Comparison of ENCODE assay signal across 9 cellular contexts in the genomic region with DNA sequence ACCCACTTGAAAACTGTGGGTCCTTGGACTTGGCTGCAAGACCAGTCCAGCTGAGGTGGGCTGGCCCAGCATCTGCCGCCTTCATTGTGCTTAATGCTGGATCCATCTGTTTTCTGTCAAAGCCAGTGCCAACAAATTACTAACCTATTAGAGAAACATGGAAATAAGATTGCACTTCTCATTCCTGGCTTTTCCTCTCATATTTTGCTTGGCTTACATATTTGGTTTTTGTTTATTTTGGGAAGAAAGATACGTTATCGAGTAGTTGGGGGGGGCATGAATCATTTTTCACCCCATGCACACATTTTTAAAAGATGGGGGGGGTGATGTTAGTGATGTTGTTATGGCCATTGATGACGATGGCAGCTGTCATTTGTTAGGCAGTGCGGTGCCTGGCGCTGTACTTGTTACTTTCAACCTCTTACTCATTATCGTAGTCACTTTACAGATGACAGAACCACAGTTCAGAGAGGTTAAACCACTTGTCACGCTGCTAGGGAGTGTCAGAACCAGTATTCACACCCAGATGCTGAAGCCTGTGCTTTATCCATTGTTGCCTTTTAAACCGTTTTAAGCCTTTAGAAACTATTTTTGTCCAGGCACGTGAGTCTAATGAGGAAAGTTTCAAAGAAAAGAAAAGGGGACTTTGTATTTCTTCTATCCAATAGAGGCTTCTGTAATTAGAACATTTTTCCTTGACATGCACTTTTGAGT.
DNase-seq lines count a peak whose midpoint lies in the region; ATAC-seq and TF ChIP-seq lines count a peak whose summit lies in the region.
"Had no signal": no experiment of that assay in that cellular context is flagged by ENCODE, and none has a peak within 500 bp of the region (broad histone marks: within the 10 kb centered on the region; RNA-seq: fewer than 3 reads in every experiment).

No MANE protein-coding gene starts in this region.

- no peak for ATAC-seq in GM21390 (IDR thresholded peaks at IDR 0.05; ENCODE audit: unreplicated experiment)

- H3K4me1 Mint-ChIP-seq in activated T-cell treated with anti-CD3 and anti-CD28 coated beads, Interleukin-2, amount 50 U/mL, for 24 hours (ENCODE audit: low read depth), result peaks cover 35% of the 10 kb centered on the region

- no peaks in the 10 kb centered on the region for H3K27me3 ChIP-seq in right atrium auricular region
- H3K27me3 ChIP-seq: BLaER1 treated with 17β-estradiol and CSF1 and Interleukin-3, amounts not matched to agents 10 nM and 100 nM had no signal

- no peak for TF ChIP-seq CTCF in right atrium auricular region (IDR thresholded peaks at IDR 0.05)

- no peak overlapping the region for H3K4me3 ChIP-seq in right atrium auricular region
- H3K4me3 ChIP-seq: BLaER1 treated with 17β-estradiol and CSF1 and Interleukin-3, amounts not matched to agents 10 nM and 100 nM had no signal

- peak overlapping the region; percentile 51 to 68 for H3K27ac ChIP-seq in right atrium auricular region
- H3K27ac ChIP-seq: BLaER1 treated with 17β-estradiol and CSF1 and Interleukin-3, amounts not matched to agents 10 nM and 100 nM had no signal

- no peaks in the 10 kb centered on the region for H3K27me3 Mint-ChIP-seq in activated T-cell treated with anti-CD3 and anti-CD28 coated beads, Interleukin-2, amount 50 U/mL, for 24 hours

- DNase-seq in activated T-cell treated with anti-CD3 and anti-CD28 coated beads for 48 hours (ENCODE audit: low read depth), result peak; percentile 29
- DNase-seq in activated T-cell treated with anti-CD3 and anti-CD28 coated beads for 4 hours, result no peak
- DNase-seq in activated T-cell treated with anti-CD3 and anti-CD28 coated beads, Interleukin-2, amount 50 U/mL, for 24 hours, result no peak
- DNase-seq in right atrium auricular region (ENCODE audit: low spot score), result peak; percentile 80
- DNase-seq in stromal cell of bone marrow (ENCODE audit: low read depth), result peak; percentile 45
- DNase-seq in UCSD-AML1 (lab: John Stamatoyannopoulos, UW; ENCODE audit: unreplicated experiment), result no peak
- no peak for DNase-seq in inferior parietal cortex (ENCODE audit: extremely low spot score)

- no peaks in the 10 kb centered on the region for H3K9me3 ChIP-seq in right atrium auricular region
- H3K9me3 ChIP-seq: BLaER1 treated with 17β-estradiol and CSF1 and Interleukin-3, amounts not matched to agents 10 nM and 100 nM had no signal

- H3K4me3 Mint-ChIP-seq in activated T-cell treated with anti-CD3 and anti-CD28 coated beads, Interleukin-2, amount 50 U/mL, for 24 hours, result no peak overlapping the region

- H3K36me3 Mint-ChIP-seq in activated T-cell treated with anti-CD3 and anti-CD28 coated beads, Interleukin-2, amount 50 U/mL, for 24 hours (ENCODE audit: low read depth), result peaks cover 52% of the 10 kb centered on the region

- no peaks in the 10 kb centered on the region for H3K36me3 ChIP-seq in right atrium auricular region

- H3K27ac Mint-ChIP-seq in activated T-cell treated with anti-CD3 and anti-CD28 coated beads, Interleukin-2, amount 50 U/mL, for 24 hours, result peak overlapping the region; percentile 4

- H3K4me1 ChIP-seq in right atrium auricular region, result peaks cover 0 to 46% of the 10 kb centered on the region in 2 donors

- no peaks in the 10 kb centered on the region for H3K9me3 Mint-ChIP-seq in activated T-cell treated with anti-CD3 and anti-CD28 coated beads, Interleukin-2, amount 50 U/mL, for 24 hours

Comparison
In these comparisons a context has a peak if more than half of its experiments do, and no peak if none do; other contexts are left out.
1. DNase-seq: peak in activated T-cell treated with anti-CD3 and anti-CD28 coated beads for 48 hours (single experiment), right atrium auricular region (single experiment) and stromal cell of bone marrow (single experiment); none in activated T-cell treated with anti-CD3 and anti-CD28 coated beads for 4 hours (single experiment), activated T-cell treated with anti-CD3 and anti-CD28 coated beads, Interleukin-2, amount 50 U/mL, for 24 hours (single experiment), UCSD-AML1 (single experiment) and inferior parietal cortex (single experiment).